Comparison of ENCODE assay signal across 1 cellular context in genomic region chr3:19147905-19148767, GRCh38.
TF ChIP-seq lines count a peak whose summit lies in the region.

KCNH8 (plus strand) TSS chr3:19148510; CDS start chr3:19148720, 210 bp downstream.

TF ChIP-seq in HEK293, 187 proteins besides CTCF, POLR2A, EP300 and RAD21 (continued from another document):
- TF ChIP-seq ZBTB10 (tag by site-specific recombination; IDR thresholded peaks at IDR 0.05) (peak; percentile 49; the same call in 1 of the 2 replicates), ZNF416 (tag by site-specific recombination; IDR thresholded peaks at IDR 0.05) (no peak), KLF10 (tag by site-specific recombination; IDR thresholded peaks at IDR 0.05) (no peak), GLI2 (tag by site-specific recombination; IDR thresholded peaks at IDR 0.05; ENCODE audit: borderline replicate concordance, low read depth) (no peak), ZNF26 (tag by site-specific recombination; IDR thresholded peaks at IDR 0.05) (no peak), GLI4 (tag by site-specific recombination; IDR thresholded peaks at IDR 0.05) (no peak), ZNF140 (tag by site-specific recombination; IDR thresholded peaks at IDR 0.05) (no peak), ZFP37 (tag by site-specific recombination; IDR thresholded peaks at IDR 0.05) (no peak), ZNF549 (tag by site-specific recombination; IDR thresholded peaks at IDR 0.05) (no peak), ZBTB26 (tag by site-specific recombination; optimal IDR thresholded peaks at IDR 0.05) (no peak)
